ENCODE assay signal across 8 cellular contexts in the genomic region with DNA sequence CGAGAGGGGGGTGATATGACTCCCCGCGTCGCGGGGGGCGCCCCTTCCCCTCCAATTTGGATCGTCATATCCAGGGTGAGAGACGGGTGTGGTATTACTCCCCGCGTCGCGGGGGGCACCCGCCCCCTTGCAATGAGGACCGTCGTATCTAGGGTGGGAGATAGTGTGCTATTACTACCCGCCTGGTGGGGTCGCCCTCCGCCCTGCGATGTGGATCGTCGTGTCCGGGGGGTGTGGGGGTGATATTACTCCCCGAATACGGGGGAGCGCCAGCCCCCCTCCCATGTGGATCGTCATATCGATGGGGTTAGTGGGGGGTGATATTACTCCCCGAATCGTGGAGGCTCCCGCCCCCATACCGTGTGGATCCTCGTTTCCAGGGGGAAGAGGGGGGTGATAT. TPM values are rescaled to one million over a fixed set of nuclear protein-coding genes. Genes with fewer than 3 reads are reported as not detected.
DNase-seq lines count a peak whose midpoint lies in the region; ATAC-seq and TF ChIP-seq lines count a peak whose summit lies in the region.

No MANE protein-coding gene starts in this region.

- no peak overlapping the region for H3K4ac ChIP-seq in neuronal stem cell (ENCODE audit: low read length)

- intact Hi-C loops in activated B cell treated with CpG ODN at 0.5 μM for 24 hours (cut with micrococcal nuclease) = loop anchor here (5.0 kb wide), 1 partner anchor 224 kb away; no protein-coding TSS in a partner anchor

- no peak overlapping the region for H4K8ac ChIP-seq in neuronal stem cell (ENCODE audit: low read depth, low read length)

- no peak overlapping the region for H3K23ac ChIP-seq in neuronal stem cell (ENCODE audit: low read depth, low read length, poor library complexity)

- H2BK12ac ChIP-seq in neuronal stem cell (ENCODE audit: low read length) = no peak overlapping the region

- H3K14ac ChIP-seq in neuronal stem cell (ENCODE audit: low read length) = no peak overlapping the region

- H2AFZ ChIP-seq in neuronal stem cell (ENCODE audit: low read length) = peak overlapping the region; percentile 74

- H3K18ac ChIP-seq in neuronal stem cell (ENCODE audit: low read length) = peak overlapping the region; percentile 57

- DNase-seq in AG10803 (ENCODE audit: low read depth) (no peak), activated B cell treated with CpG ODN at 0.5 μM for 24 hours (no peak), ecto neural progenitor cell (ENCODE audit: low spot score) (peak; percentile 48), neuronal stem cell (ENCODE audit: low spot score) (peak; percentile 6), HPDE6-E6E7 (ENCODE audit: extremely low spot score) (no peak), NCI-H510A (lab: John Stamatoyannopoulos, UW) (no peak), RPMI8226 (no peak)

- H2BK15ac ChIP-seq in neuronal stem cell (ENCODE audit: low read length) = peak overlapping the region; percentile 16

- H2BK5ac ChIP-seq in neuronal stem cell (ENCODE audit: low read length) = no peak overlapping the region

- TF ChIP-seq CTCF in AG10803 (conservative IDR thresholded peaks at IDR 0.05; ENCODE audit: low read length) = peak; percentile 39
- no peak for TF ChIP-seq CTCF in activated B cell treated with CpG ODN at 0.5 μM for 24 hours (IDR thresholded peaks at IDR 0.05)

- H3K27ac ChIP-seq in neuronal stem cell (replicated peaks; ENCODE audit: low read length) = no peak overlapping the region

- H3K27ac Mint-ChIP-seq in activated B cell treated with CpG ODN at 0.5 μM for 24 hours = no peak overlapping the region

- H3K4me3 ChIP-seq in AG10803 (ENCODE audit: low read length) (peak overlapping the region; percentile 38), neuronal stem cell (ENCODE audit: low read length in 2 of 2) (peak overlapping the region in 1 of 2 donors; percentile 74)

- no peaks in the 10 kb centered on the region for H3K36me3 Mint-ChIP-seq in activated B cell treated with CpG ODN at 0.5 μM for 24 hours (ENCODE audit: low read depth)

- no peak overlapping the region for H2BK120ac ChIP-seq in neuronal stem cell (ENCODE audit: low read depth, low read length)

- CTCF ChIA-PET in activated B cell treated with CpG ODN at 0.5 μM for 24 hours (lab: Charles Lee) = no interaction called here

- ATAC-seq in activated B cell treated with CpG ODN at 0.5 μM for 24 hours (ENCODE audit: low read depth) (peak; percentile 37), HG03097 (IDR thresholded peaks at IDR 0.05; ENCODE audit: low FRiP score, unreplicated experiment) (no peak)

- H3K27me3 Mint-ChIP-seq in activated B cell treated with CpG ODN at 0.5 μM for 24 hours = peaks cover 17% of the 10 kb centered on the region

- peak overlapping the region; percentile 11 for H3K4me3 Mint-ChIP-seq in activated B cell treated with CpG ODN at 0.5 μM for 24 hours

- no peak overlapping the region for H4K91ac ChIP-seq in neuronal stem cell (ENCODE audit: low read depth, low read length, poor library complexity)

- POLR2A ChIA-PET in activated B cell treated with CpG ODN at 0.5 μM for 24 hours (lab: Charles Lee) = no interaction called here

- peak overlapping the region; percentile 4 for H3K9ac ChIP-seq in neuronal stem cell (ENCODE audit: low read depth, low read length, poor library complexity)

- no peaks in the 10 kb centered on the region for H3K27me3 ChIP-seq in neuronal stem cell (ENCODE audit: control insufficient read depth in 3 of 3, insufficient read depth in 3 of 3, low read depth in 1 of 3, low read length in 3 of 3)

- peaks cover 6% of the 10 kb centered on the region for H3K4me1 Mint-ChIP-seq in activated B cell treated with CpG ODN at 0.5 μM for 24 hours

- no peaks in the 10 kb centered on the region for H3K9me3 Mint-ChIP-seq in activated B cell treated with CpG ODN at 0.5 μM for 24 hours

- no peaks in the 10 kb centered on the region for H3K79me1 ChIP-seq in neuronal stem cell (ENCODE audit: low read depth, low read length)

- peaks cover 0 to 4% of the 10 kb centered on the region in 2 donors for H3K4me1 ChIP-seq in neuronal stem cell (ENCODE audit: control insufficient read depth in 2 of 2, insufficient read depth in 1 of 2, low read depth in 1 of 2, low read length in 2 of 2)

- H3K36me3 ChIP-seq in neuronal stem cell (replicated peaks in 1 of 2; ENCODE audit: control insufficient read depth in 2 of 2, insufficient read depth in 2 of 2, low read length in 2 of 2) = no peaks in the 10 kb centered on the region

- WGBS in neuronal stem cell (ENCODE audit: extremely low coverage in 2 of 2, insufficient read length in 2 of 2, insufficient replicate concordance in 1 of 2), 2 donors = no CpG with 5 or more reads among the region's 32 CpGs

- peak overlapping the region; percentile 21 for H2AK5ac ChIP-seq in neuronal stem cell (ENCODE audit: low read depth, low read length)

- no peaks in the 10 kb centered on the region for H3K9me3 ChIP-seq in neuronal stem cell (replicated peaks in 1 of 2; ENCODE audit: control insufficient read depth in 2 of 2, insufficient read depth in 1 of 2, low read depth in 1 of 2, low read length in 2 of 2)

- H3K4me2 ChIP-seq in neuronal stem cell (ENCODE audit: insufficient read depth, low read length, poor library complexity, severe bottlenecking) = peak overlapping the region; percentile 45

RNA-seq across cellular contexts. Expression of a gene that starts 29.2 kb away (rescaled TPM):
- 2.4 and 2.7 TPM in 2 replicates for total RNA-seq in activated B cell treated with CpG ODN at 0.5 μM for 24 hours
- polyA plus RNA-seq in neuronal stem cell (2013, experiment 1 of 2) = 0.20 TPM
- 0.21 TPM for polyA plus RNA-seq in neuronal stem cell (2013, experiment 2 of 2)

Comparison
In these comparisons a context has a peak if more than half of its experiments do, and no peak if none do; other contexts are left out.
1. DNase-seq: peak in ecto neural progenitor cell (single experiment) and neuronal stem cell (single experiment); none in AG10803 (single experiment), activated B cell treated with CpG ODN at 0.5 μM for 24 hours (single experiment), HPDE6-E6E7 (single experiment), NCI-H510A (single experiment) and RPMI8226 (single experiment).